ENCODE assay signal across 14 cellular contexts in the genomic region with DNA sequence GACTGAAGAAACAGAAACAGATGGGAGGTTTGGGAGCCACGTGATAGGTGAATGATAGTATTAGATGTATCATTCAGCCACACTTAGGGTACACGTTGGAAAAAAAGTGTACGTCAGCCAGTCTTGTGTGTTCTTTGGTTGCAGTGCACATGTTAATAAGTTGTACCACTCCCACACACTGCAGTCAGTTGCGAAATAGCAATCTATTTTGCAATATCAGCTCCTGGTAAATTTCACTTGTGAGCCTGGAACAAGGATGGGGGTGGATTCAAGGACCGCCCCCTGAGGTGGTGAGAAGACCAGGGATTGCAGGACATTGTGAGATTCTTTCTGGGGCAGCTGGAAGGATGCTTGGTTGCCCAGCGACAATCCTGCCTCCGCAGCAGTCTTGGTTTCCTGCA.
DNase-seq lines count a peak whose midpoint lies in the region; ATAC-seq, FAIRE-seq and TF ChIP-seq lines count a peak whose summit lies in the region.
"Had no signal": no experiment of that assay in that cellular context is flagged by ENCODE, and none has a peak within 500 bp of the region (broad histone marks: within the 10 kb centered on the region; RNA-seq: fewer than 3 reads in every experiment).

No MANE protein-coding gene starts in this region.

- intact Hi-C loops in left ventricle myocardium superior (cut with micrococcal nuclease) = no loop called here

- no peaks in the 10 kb centered on the region for H3K27me3 ChIP-seq in astrocyte (ENCODE audit: insufficient read depth, low read length)

- H3K4me3 ChIP-seq in astrocyte (ENCODE audit: insufficient read depth, low read depth, low read length) = no peak overlapping the region
- H3K4me3 ChIP-seq in skeletal muscle cell (ENCODE audit: low read depth, low read length) = no peak overlapping the region

- no peaks in the 10 kb centered on the region for H3K36me3 ChIP-seq in astrocyte (ENCODE audit: insufficient read depth, low read length)

- no peak overlapping the region for H3K27ac ChIP-seq in astrocyte (ENCODE audit: low read depth, low read length)

- no peak overlapping the region for H3K9ac ChIP-seq in astrocyte (ENCODE audit: low read length)

- no peak for TF ChIP-seq CTCF in astrocyte (IDR thresholded peaks at IDR 0.05; ENCODE audit: insufficient read depth, low read depth, low read length)

- no peaks in the 10 kb centered on the region for H3K9me3 ChIP-seq in astrocyte (ENCODE audit: insufficient read depth, low read depth, low read length)
- no peaks in the 10 kb centered on the region for H3K9me3 ChIP-seq in T-helper 17 cell (ENCODE audit: control insufficient read depth, low read length, poor library complexity, severe bottlenecking)

- peaks cover 6% of the 10 kb centered on the region for H3K9me3 Mint-ChIP-seq in astrocyte (ENCODE audit: unreplicated experiment)
- H3K9me3 Mint-ChIP-seq: type B pancreatic cell had no signal

- H3K36me3 Mint-ChIP-seq in astrocyte (ENCODE audit: low read depth, unreplicated experiment) (no peaks in the 10 kb centered on the region), T-helper 17 cell (ENCODE audit: low read depth) (peaks cover 5% of the 10 kb centered on the region)
- H3K36me3 Mint-ChIP-seq: type B pancreatic cell had no signal

- no peak for FAIRE-seq in astrocyte (lab: Jason Lieb, UNC)
- FAIRE-seq: colon, TTC549 had no signal

- H3K27ac Mint-ChIP-seq in astrocyte (ENCODE audit: unreplicated experiment) (no peak overlapping the region), T-helper 17 cell (no peak overlapping the region)
- H3K27ac Mint-ChIP-seq: type B pancreatic cell had no signal

- no peaks in the 10 kb centered on the region for H3K79me2 ChIP-seq in astrocyte (ENCODE audit: insufficient read depth, low read length)

- no peak overlapping the region for H3K4me2 ChIP-seq in astrocyte (ENCODE audit: low read length)

- H3K4me1 Mint-ChIP-seq in astrocyte (ENCODE audit: low read depth, unreplicated experiment) (no peaks in the 10 kb centered on the region), T-helper 17 cell (peaks cover 6% of the 10 kb centered on the region)

- peak; percentile 31 for DNase-seq in HCEC 1CT
- peak; percentile 61 for DNase-seq in astrocyte (ENCODE audit: low read depth)
- peak; percentile 56 for DNase-seq in left ventricle myocardium superior
- DNase-seq in skeletal muscle cell (ENCODE audit: low read depth) = peak; percentile 94
- no peak for DNase-seq in T-helper 17 cell
- DNase-seq in stimulated activated CD4-positive, alpha-beta T cell treated with anti-CD3 and anti-CD28 coated beads, Interleukin-12 subunit alpha, Interleukin-12 subunit beta, amount 100 ng/mL, for 4 hours = no peak
- no peak for DNase-seq in COLO668 (lab: John Stamatoyannopoulos, UW; ENCODE audit: unreplicated experiment)
- DNase-seq: DMS53, GOT3, NCI-H1436 had no signal

- H2AFZ ChIP-seq in astrocyte (ENCODE audit: low read depth, low read length) = no peak overlapping the region

- H3K4me1 ChIP-seq in astrocyte (ENCODE audit: insufficient read depth, low read length) = no peaks in the 10 kb centered on the region

- ATAC-seq in left ventricle myocardium superior (peak; percentile 80), T-helper 17 cell (no peak), GM21576 (IDR thresholded peaks at IDR 0.05; ENCODE audit: unreplicated experiment) (no peak)

- H3K4me3 Mint-ChIP-seq in astrocyte (ENCODE audit: unreplicated experiment) (no peak overlapping the region), T-helper 17 cell (no peak overlapping the region)
- H3K4me3 Mint-ChIP-seq: type B pancreatic cell had no signal

- peaks cover 9% of the 10 kb centered on the region for H3K27me3 Mint-ChIP-seq in astrocyte (ENCODE audit: low read depth, unreplicated experiment)
- H3K27me3 Mint-ChIP-seq in T-helper 17 cell = no peaks in the 10 kb centered on the region
- H3K27me3 Mint-ChIP-seq: type B pancreatic cell had no signal

- H4K20me1 ChIP-seq in astrocyte (ENCODE audit: insufficient read depth, low read length) = no peaks in the 10 kb centered on the region

Comparison
In these comparisons a context has a peak if more than half of its experiments do, and no peak if none do; other contexts are left out.
1. DNase-seq: peak in HCEC 1CT (single experiment), astrocyte (single experiment), left ventricle myocardium superior (single experiment) and skeletal muscle cell (single experiment); none in T-helper 17 cell (0 of 3), stimulated activated CD4-positive, alpha-beta T cell treated with anti-CD3 and anti-CD28 coated beads, Interleukin-12 subunit alpha, Interleukin-12 subunit beta, amount 100 ng/mL, for 4 hours (single experiment) and COLO668 (single experiment).